Comparison of ENCODE assay signal across 23 cellular contexts in genomic region chr14:76432967-76433752, GRCh38. TPM values are rescaled to one million over a fixed set of nuclear protein-coding genes. Genes with fewer than 3 reads are reported as not detected.
"Had no signal": no experiment of that assay in that cellular context is flagged by ENCODE, and none has a peak within 500 bp of the region (broad histone marks: within the 10 kb centered on the region; RNA-seq: fewer than 3 reads in every experiment).

No MANE protein-coding gene starts in this region.

- H3K27ac Mint-ChIP-seq: activated CD4-positive, alpha-beta memory T cell treated with anti-CD3 and anti-CD28 coated beads for 36 hours; activated naive CD8-positive, alpha-beta T cell treated with anti-CD3 and anti-CD28 coated beads for 36 hours; activated T-helper 1 cell treated with anti-CD3 and anti-CD28 coated beads, Interleukin-12 subunit alpha, Interleukin-12 subunit beta, Interleukin-2, Interleukin-4 antibody, amounts not matched to agents 30 ng/mL and 10 ng/mL and 1 ng/mL, durations not matched to agents 14 hours and 24 hours and 36 hours; effector memory CD8-positive, alpha-beta T cell had no signal

- H3K4me1 ChIP-seq: foreskin keratinocyte, left ventricle myocardium inferior, sigmoid colon had no signal

- H3K9me3 ChIP-seq: left ventricle myocardium inferior, ovary, sigmoid colon had no signal

- H3K4me3 ChIP-seq: left ventricle myocardium inferior, ovary, sigmoid colon had no signal

- H3K27me3 ChIP-seq: ovary, sigmoid colon had no signal

- H3K4me3 Mint-ChIP-seq: activated CD4-positive, alpha-beta memory T cell treated with anti-CD3 and anti-CD28 coated beads for 36 hours; activated naive CD8-positive, alpha-beta T cell treated with anti-CD3 and anti-CD28 coated beads for 36 hours; activated T-helper 1 cell treated with anti-CD3 and anti-CD28 coated beads, Interleukin-12 subunit alpha, Interleukin-12 subunit beta, Interleukin-2, Interleukin-4 antibody, amounts not matched to agents 30 ng/mL and 10 ng/mL and 1 ng/mL, durations not matched to agents 14 hours and 24 hours and 36 hours; effector memory CD8-positive, alpha-beta T cell; neural crest cell had no signal

- H3K4me1 Mint-ChIP-seq: activated naive CD8-positive, alpha-beta T cell treated with anti-CD3 and anti-CD28 coated beads for 36 hours had no signal

- H3K9me3 Mint-ChIP-seq: activated CD4-positive, alpha-beta memory T cell treated with anti-CD3 and anti-CD28 coated beads for 36 hours; activated naive CD8-positive, alpha-beta T cell treated with anti-CD3 and anti-CD28 coated beads for 36 hours; activated T-helper 1 cell treated with anti-CD3 and anti-CD28 coated beads, Interleukin-12 subunit alpha, Interleukin-12 subunit beta, Interleukin-2, Interleukin-4 antibody, amounts not matched to agents 30 ng/mL and 10 ng/mL and 1 ng/mL, durations not matched to agents 14 hours and 24 hours and 36 hours; effector memory CD8-positive, alpha-beta T cell; neural crest cell had no signal

- DNase-seq: activated CD4-positive, alpha-beta memory T cell treated with anti-CD3 and anti-CD28 coated beads for 36 hours; activated CD4-positive, alpha-beta T cell treated with anti-CD3 and anti-CD28 coated beads for 4 hours; activated gamma-delta T cell treated with Interleukin-2 at 50 U/mL for 16 hours; activated naive CD8-positive, alpha-beta T cell treated with anti-CD3 and anti-CD28 coated beads for 36 hours; activated T-cell treated with anti-CD3 and anti-CD28 coated beads for 4 hours; amniotic stem cell; effector memory CD8-positive, alpha-beta T cell; foreskin keratinocyte; hippocampal formation; left ventricle myocardium inferior; mammary epithelial cell; ovary; sigmoid colon; stimulated activated CD4-positive, alpha-beta T cell treated with anti-CD3 and anti-CD28 coated beads, Interleukin-1b, Interleukin-23, amount 100 ng/mL, for 48 hours; stimulated activated CD8-positive, alpha-beta memory T cell treated with anti-CD3 and anti-CD28 coated beads, Interleukin-4, amount 100 ng/mL, for 48 hours; stimulated activated naive CD4-positive, alpha-beta T cell had no signal

- H3K36me3 ChIP-seq: left ventricle myocardium inferior, ovary, sigmoid colon had no signal

- ATAC-seq: effector memory CD8-positive, alpha-beta T cell; foreskin keratinocyte had no signal

- H3K36me3 Mint-ChIP-seq: activated CD4-positive, alpha-beta memory T cell treated with anti-CD3 and anti-CD28 coated beads for 36 hours; activated naive CD8-positive, alpha-beta T cell treated with anti-CD3 and anti-CD28 coated beads for 36 hours had no signal

- H3K27ac ChIP-seq: epithelial cell of prostate, foreskin keratinocyte, left ventricle myocardium inferior, ovary, sigmoid colon had no signal

RNA-seq across cellular contexts. Expression of gene ESRRB, which starts 57.2 kb away (rescaled TPM):
- total RNA-seq: activated naive CD8-positive, alpha-beta T cell treated with anti-CD3 and anti-CD28 coated beads for 36 hours; dermis microvascular lymphatic vessel endothelial cell; fibroblast of lung; foreskin keratinocyte; pulmonary artery endothelial cell; urinary bladder had no signal
- polyA plus RNA-seq: fibroblast of lung, foreskin keratinocyte, ovary had no signal
